28 cellular contexts compared by ENCODE assay signal in the genomic region with DNA sequence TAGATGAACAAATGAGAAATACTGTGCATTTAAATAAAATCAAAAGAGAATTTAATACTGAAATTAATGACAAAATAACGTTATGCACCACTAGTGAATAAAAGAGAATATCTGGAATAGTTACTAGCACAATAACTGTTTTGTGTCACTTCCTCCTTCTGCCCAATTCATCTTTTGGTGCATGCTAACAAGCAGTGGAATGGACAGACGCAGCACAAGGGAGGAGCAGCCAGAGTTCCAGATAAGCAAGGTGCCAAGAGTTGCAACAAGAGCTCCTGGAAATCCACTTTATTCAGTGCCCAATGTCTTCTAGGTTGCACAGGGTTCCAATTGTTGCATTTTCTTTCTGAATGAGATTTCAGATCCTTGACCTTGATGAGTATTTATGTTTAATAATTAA.
DNase-seq lines count a peak whose midpoint lies in the region; TF ChIP-seq lines count a peak whose summit lies in the region.
"Had no signal": no experiment of that assay in that cellular context is flagged by ENCODE, and none has a peak within 500 bp of the region (broad histone marks: within the 10 kb centered on the region; RNA-seq: fewer than 3 reads in every experiment).

No MANE protein-coding gene starts in this region.

- DNase-seq in G401 (ENCODE audit: low spot score) (peak; percentile 47), PC-9 (no peak), fibroblast of pulmonary artery (ENCODE audit: low read depth) (peak; percentile 36), nephron progenitor cell (no peak), DMS79 (lab: John Stamatoyannopoulos, UW) (no peak), GM10266 (ENCODE audit: extremely low spot score) (no peak), mammary epithelial cell (no peak)
- no peak for DNase-seq in activated naive CD4-positive, alpha-beta T cell treated with anti-CD3 and anti-CD28 coated beads, Interleukin-2, amount 50 U/mL, for 16 hours
- DNase-seq: activated CD4-positive, alpha-beta T cell treated with anti-CD3 and anti-CD28 coated beads, Interleukin-2, amount 50 U/mL, for 1 hour; activated naive CD4-positive, alpha-beta T cell treated with anti-CD3 and anti-CD28 coated beads, Interleukin-2, amount 10 ng/mL, durations not matched to agents 7 days and 5 days; aorta; dermis blood vessel endothelial cell; EL; glutamatergic neuron; GOT3; KG1; naive thymus-derived CD8-positive, alpha-beta T cell; NCI-H146; NCI-H2171 treated with DMSO at 0.1 percent for 48 hours; NCI-H69; SK-N-SH; stimulated activated CD4-positive, alpha-beta T cell treated with anti-CD3 and anti-CD28 coated beads, Interleukin-4, amount 100 ng/mL, for 24 hours; stimulated activated naive B cell treated with anti-CD40 and anti-IgM and Interleukin-4, amounts not matched to agents 10 μg/mL and 1 μg/mL and 100 μg/mL, for 72 hours had no signal

- no peaks in the 10 kb centered on the region for H3K9me2 ChIP-seq in PC-9 (ENCODE audit: insufficient read depth)
- H3K9me2 ChIP-seq: SK-N-SH had no signal

- WGBS in mammary epithelial cell (ENCODE audit: low coverage, missing lambda C conversion rate): 91% methylated on average over 2 of the region's 2 CpGs

- H3F3A ChIP-seq in PC-9 (ENCODE audit: insufficient read depth, low read depth): peaks cover 37% of the 10 kb centered on the region

- no peaks in the 10 kb centered on the region for H3K9me3 Mint-ChIP-seq in nephron progenitor cell
- H3K9me3 Mint-ChIP-seq: activated naive CD4-positive, alpha-beta T cell treated with anti-CD3 and anti-CD28 coated beads, Interleukin-2, amount 10 ng/mL, durations not matched to agents 7 days and 5 days; CD14-positive monocyte; naive thymus-derived CD8-positive, alpha-beta T cell; stimulated activated naive B cell treated with anti-CD40 and anti-IgM and Interleukin-4, amounts not matched to agents 10 μg/mL and 1 μg/mL and 100 μg/mL, for 72 hours; WTC11 had no signal

- CTCF ChIA-PET in PC-9 (lab: Charles Lee): interaction anchor here (1.0 kb wide), 1 partner anchor 9 kb away, joined by 3 read pairs; no protein-coding TSS in a partner anchor
- CTCF ChIA-PET in mammary epithelial cell (lab: Charles Lee; ENCODE audit: low non-redundant PET): no interaction called here

- H3K27me3 ChIP-seq in PC-9 (ENCODE audit: insufficient read depth, low read depth) (no peaks in the 10 kb centered on the region), mammary epithelial cell (ENCODE audit: insufficient read depth, low read length) (no peaks in the 10 kb centered on the region)
- H3K27me3 ChIP-seq: cardiac muscle cell, vagina had no signal

- H3K36me3 ChIP-seq in PC-9 (ENCODE audit: low read depth) (peaks cover 31% of the 10 kb centered on the region), mammary epithelial cell (ENCODE audit: insufficient read depth, low read length) (peaks cover 10% of the 10 kb centered on the region)

- intact Hi-C loops in PC-9 (cut with micrococcal nuclease; ENCODE audit: unreplicated experiment): no loop called here
- intact Hi-C loops in mammary epithelial cell (cut with micrococcal nuclease): no loop called here

- H4K20me1 ChIP-seq in PC-9 (ENCODE audit: insufficient read depth) (no peaks in the 10 kb centered on the region), mammary epithelial cell (ENCODE audit: insufficient read depth, low read length) (no peaks in the 10 kb centered on the region)

- BruUV-seq in PC-9 (replicated peaks; lab: Mats Ljungman, UMichigan) (no TSS peak), mammary epithelial cell (replicated peaks; lab: Mats Ljungman, UMichigan) (no TSS peak)

- peaks cover 6% of the 10 kb centered on the region for H3K4me1 Mint-ChIP-seq in nephron progenitor cell
- H3K4me1 Mint-ChIP-seq: activated naive CD4-positive, alpha-beta T cell treated with anti-CD3 and anti-CD28 coated beads, Interleukin-2, amount 10 ng/mL, durations not matched to agents 7 days and 5 days; WTC11 had no signal

- H2AFZ ChIP-seq in PC-9 (no peak overlapping the region), mammary epithelial cell (ENCODE audit: low read depth, low read length) (no peak overlapping the region)

- H3K4me1 ChIP-seq in PC-9 (replicated peaks; ENCODE audit: insufficient read depth): peaks cover 37% of the 10 kb centered on the region
- peaks cover 5% of the 10 kb centered on the region for H3K4me1 ChIP-seq in mammary epithelial cell (ENCODE audit: insufficient read depth, low read length)
- H3K4me1 ChIP-seq: vagina had no signal

- no peak overlapping the region for H3K4me3 ChIP-seq in PC-9
- no peak overlapping the region for H3K4me3 ChIP-seq in fibroblast of pulmonary artery (replicated peaks; ENCODE audit: low read depth, low read length)
- no peak overlapping the region for H3K4me3 ChIP-seq in mammary epithelial cell (replicated peaks in 1 of 3; ENCODE audit: insufficient read depth in 1 of 3, low read depth in 2 of 3, low read length in 3 of 3)
- H3K4me3 ChIP-seq: cardiac muscle cell, vagina had no signal

- TF ChIP-seq CTCF in PC-9 (conservative IDR thresholded peaks at IDR 0.05) (no peak), fibroblast of pulmonary artery (IDR thresholded peaks at IDR 0.05; ENCODE audit: low read length, missing control alignments) (no peak), nephron progenitor cell (IDR thresholded peaks at IDR 0.05) (no peak), GM10266 (IDR thresholded peaks at IDR 0.05; ENCODE audit: control insufficient read depth, insufficient read depth, low read depth, missing control alignments) (no peak), mammary epithelial cell (conservative IDR thresholded peaks at IDR 0.05 in 1 of 2, IDR thresholded peaks at IDR 0.05 in 1 of 2; ENCODE audit: extremely low read depth in 1 of 2, insufficient read depth in 1 of 2, low read depth in 1 of 2, low read length in 2 of 2) (no peak)

- dilution Hi-C loops in mammary epithelial cell (cut with HindIII; ENCODE audit: low sequenced_read_pairs): no loop called here

- H3K27ac ChIP-seq in PC-9 (peak overlapping the region; percentile 77; the same call in 1 of the 2 replicates), mammary epithelial cell (ENCODE audit: insufficient read depth, low read depth, low read length) (no peak overlapping the region)
- H3K27ac ChIP-seq: cardiac muscle cell, RWPE1, vagina had no signal

- H3K36me3 Mint-ChIP-seq in nephron progenitor cell (ENCODE audit: low read depth): peaks cover 25% of the 10 kb centered on the region

- POLR2A ChIA-PET in PC-9 (lab: Charles Lee; ENCODE audit: unreplicated experiment): interaction anchor here (0.7 kb wide), 2 partner anchors 8 to 183 kb away, joined by 3 to 4 read pairs; no protein-coding TSS in a partner anchor

- H3K4me2 ChIP-seq in PC-9 (no peak overlapping the region), mammary epithelial cell (ENCODE audit: insufficient read depth, low read depth, low read length) (no peak overlapping the region)
- H3K4me2 ChIP-seq: SK-N-SH had no signal

- in situ Hi-C loops in G401 (cut with HindIII; ENCODE audit: low sequenced_read_pairs) (no loop called here), mammary epithelial cell (cut with MboI; ENCODE audit: low sequenced_read_pairs in 2 of 2) (no loop called here)

- H3K27me3 Mint-ChIP-seq in nephron progenitor cell (ENCODE audit: low read depth, poor library complexity): no peaks in the 10 kb centered on the region
- H3K27me3 Mint-ChIP-seq: activated naive CD4-positive, alpha-beta T cell treated with anti-CD3 and anti-CD28 coated beads, Interleukin-2, amount 10 ng/mL, durations not matched to agents 7 days and 5 days; naive thymus-derived CD8-positive, alpha-beta T cell; stimulated activated naive B cell treated with anti-CD40 and anti-IgM and Interleukin-4, amounts not matched to agents 10 μg/mL and 1 μg/mL and 100 μg/mL, for 72 hours had no signal

- H3K4me3 Mint-ChIP-seq in nephron progenitor cell: no peak overlapping the region
- H3K4me3 Mint-ChIP-seq: activated naive CD4-positive, alpha-beta T cell treated with anti-CD3 and anti-CD28 coated beads, Interleukin-2, amount 10 ng/mL, durations not matched to agents 7 days and 5 days; CD14-positive monocyte; naive thymus-derived CD8-positive, alpha-beta T cell; stimulated activated naive B cell treated with anti-CD40 and anti-IgM and Interleukin-4, amounts not matched to agents 10 μg/mL and 1 μg/mL and 100 μg/mL, for 72 hours; WTC11 had no signal

- H3K79me2 ChIP-seq in PC-9 (ENCODE audit: low read depth) (peaks cover 94% of the 10 kb centered on the region), mammary epithelial cell (ENCODE audit: insufficient read depth, low read length) (peaks cover 87% of the 10 kb centered on the region)

- no peak overlapping the region for H3K9ac ChIP-seq in mammary epithelial cell (ENCODE audit: insufficient read depth, low read length)
- H3K9ac ChIP-seq: SK-N-SH had no signal

- peak overlapping the region; percentile 56 for H3K27ac Mint-ChIP-seq in nephron progenitor cell
- H3K27ac Mint-ChIP-seq: activated naive CD4-positive, alpha-beta T cell treated with anti-CD3 and anti-CD28 coated beads, Interleukin-2, amount 10 ng/mL, durations not matched to agents 7 days and 5 days; CD14-positive monocyte; naive thymus-derived CD8-positive, alpha-beta T cell; stimulated activated naive B cell treated with anti-CD40 and anti-IgM and Interleukin-4, amounts not matched to agents 10 μg/mL and 1 μg/mL and 100 μg/mL, for 72 hours; WTC11 had no signal

- 0 out of 2 replicates have a peak, but pooled peaks cover 2% of the 10 kb centered on the region for H3K9me3 ChIP-seq in PC-9 (ENCODE audit: insufficient read depth, low read depth)
- H3K9me3 ChIP-seq in mammary epithelial cell (replicated peaks; ENCODE audit: insufficient read depth, low read length): no peaks in the 10 kb centered on the region
- H3K9me3 ChIP-seq: SK-N-SH, vagina had no signal

Comparison
In these comparisons a context has a peak if more than half of its experiments do, and no peak if none do; other contexts are left out.
1. DNase-seq: peak in G401 (single experiment) and fibroblast of pulmonary artery (single experiment); none in PC-9 (0 of 2), nephron progenitor cell (single experiment), DMS79 (single experiment), GM10266 (single experiment), activated naive CD4-positive, alpha-beta T cell treated with anti-CD3 and anti-CD28 coated beads, Interleukin-2, amount 50 U/mL, for 16 hours (single experiment) and mammary epithelial cell (single experiment).